In the genomic region with DNA sequence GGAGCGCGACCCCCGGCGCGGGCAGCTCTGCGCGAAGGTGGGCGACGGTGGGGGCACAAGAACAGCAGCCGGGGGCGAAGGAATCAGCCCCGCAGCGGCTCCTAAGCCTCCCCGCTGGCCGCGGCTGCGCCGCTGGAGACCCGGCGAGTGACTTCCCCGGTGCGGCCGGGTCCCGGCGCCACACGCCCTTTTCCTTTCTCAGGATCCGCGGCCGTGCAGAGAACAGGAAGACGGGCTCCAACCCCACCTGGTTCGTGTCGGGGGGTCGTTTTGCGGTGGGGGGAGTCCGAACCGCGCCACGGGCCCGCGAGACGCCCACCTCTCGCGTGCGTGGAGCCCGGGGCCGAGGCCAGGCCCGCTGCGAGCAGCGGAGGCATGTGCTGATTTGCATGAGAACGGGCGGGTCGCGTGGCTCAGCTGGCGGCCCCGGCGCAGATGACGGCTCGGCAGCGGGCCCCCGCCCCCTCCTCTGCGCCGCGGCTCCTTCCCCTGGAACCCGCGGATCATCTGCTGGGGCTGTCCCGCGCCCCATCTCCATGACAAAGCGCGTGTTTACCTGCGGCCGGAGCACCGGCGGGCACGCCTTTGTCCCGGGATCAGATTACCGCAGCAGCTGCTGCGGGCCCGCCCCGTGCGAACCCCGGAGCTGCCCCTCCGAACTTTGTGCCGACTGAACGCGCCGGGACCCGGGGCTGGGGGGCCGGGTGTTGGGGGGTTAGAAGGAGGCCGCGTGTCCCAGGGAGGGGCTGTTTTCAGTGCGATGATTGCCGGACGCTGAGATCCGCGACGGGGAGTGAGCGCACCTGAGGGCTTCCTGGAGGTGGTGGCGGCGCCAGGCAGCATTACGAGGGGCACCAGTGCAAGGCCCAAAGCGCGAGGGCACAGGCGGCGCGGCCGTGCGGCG, we compare ENCODE assay signal across 8 cellular contexts. TPM values are rescaled to one million over a fixed set of nuclear protein-coding genes. Genes with fewer than 3 reads are reported as not detected.
DNase-seq lines count a peak whose midpoint lies in the region; ATAC-seq and TF ChIP-seq lines count a peak whose summit lies in the region.

No MANE protein-coding gene starts in this region.

- peaks cover 39% of the 10 kb centered on the region for H3K4me1 ChIP-seq in CD8-positive, alpha-beta memory T cell (ENCODE audit: insufficient read depth, low read length)
- H3K4me1 ChIP-seq in muscle layer of duodenum (ENCODE audit: control insufficient read depth in 1 of 2, insufficient read depth in 2 of 2, low read length in 2 of 2) (peaks cover 13 to 44% of the 10 kb centered on the region in 2 donors), urinary bladder (ENCODE audit: insufficient read depth) (peaks cover 6% of the 10 kb centered on the region)

- peak; percentile 44 for ATAC-seq in GM19463 (IDR thresholded peaks at IDR 0.05; ENCODE audit: unreplicated experiment)
- peak; percentile 60 for ATAC-seq in effector memory CD8-positive, alpha-beta T cell (replicated peaks)

- CTCF ChIA-PET in CD8-positive, alpha-beta memory T cell (lab: Charles Lee): no interaction called here

- no peaks in the 10 kb centered on the region for H3K9me3 ChIP-seq in CD8-positive, alpha-beta memory T cell (ENCODE audit: low read length)
- no peaks in the 10 kb centered on the region for H3K9me3 ChIP-seq in muscle layer of duodenum (ENCODE audit: control insufficient read depth in 1 of 2, low read length in 2 of 2)

- H3K36me3 ChIP-seq in CD8-positive, alpha-beta memory T cell (ENCODE audit: insufficient read depth, low read length): no peaks in the 10 kb centered on the region
- H3K36me3 ChIP-seq in muscle layer of duodenum (ENCODE audit: control insufficient read depth in 1 of 2, insufficient read depth in 2 of 2, low read length in 2 of 2): no peaks in the 10 kb centered on the region
- H3K36me3 ChIP-seq in urinary bladder (ENCODE audit: insufficient read depth): no peaks in the 10 kb centered on the region

- H3K36me3 Mint-ChIP-seq in CD8-positive, alpha-beta memory T cell: peaks cover 0 to 3% (median 2%) of the 10 kb centered on the region in 3 donors
- H3K36me3 Mint-ChIP-seq in effector memory CD8-positive, alpha-beta T cell (ENCODE audit: insufficient read depth): peaks cover 4% of the 10 kb centered on the region

- no peaks in the 10 kb centered on the region for H3K9me3 Mint-ChIP-seq in CD8-positive, alpha-beta memory T cell
- no peaks in the 10 kb centered on the region for H3K9me3 Mint-ChIP-seq in effector memory CD8-positive, alpha-beta T cell

- DNase-seq in CD8-positive, alpha-beta memory T cell: peak in 1 of 5 donors; percentile 32
- peak in 1 of 2 experiments; percentile 13 for DNase-seq in HL-60 (ENCODE audit: low read depth in 1 of 2, low spot score in 1 of 2)
- no peak for DNase-seq in effector memory CD8-positive, alpha-beta T cell
- DNase-seq in AG08395 (ENCODE audit: low spot score): no peak

- H3K4me3 ChIP-seq in CD8-positive, alpha-beta memory T cell (ENCODE audit: low read length): peak overlapping the region; percentile 51
- peak overlapping the region; percentile 38 for H3K4me3 ChIP-seq in HL-60 (replicated peaks; ENCODE audit: insufficient read depth, low read length)
- H3K4me3 ChIP-seq in muscle layer of duodenum (ENCODE audit: low read depth in 1 of 2, low read length in 2 of 2): peak overlapping the region; percentile 37 to 72
- H3K4me3 ChIP-seq in urinary bladder (ENCODE audit: low read depth, low read length): peak overlapping the region; percentile 49

- H3K4me3 Mint-ChIP-seq in CD8-positive, alpha-beta memory T cell: peak overlapping the region; percentile 33 to 88 (median 73)
- H3K4me3 Mint-ChIP-seq in effector memory CD8-positive, alpha-beta T cell: peak overlapping the region; percentile 75 to 76

- no peak overlapping the region for H3K27ac ChIP-seq in CD8-positive, alpha-beta memory T cell (ENCODE audit: low read depth, low read length)
- H3K27ac ChIP-seq in HL-60 (replicated peaks) (no peak overlapping the region), VCaP (peak overlapping the region; percentile 16; the same call in 1 of the 2 replicates), muscle layer of duodenum (ENCODE audit: low read length) (no peak overlapping the region), urinary bladder (ENCODE audit: low read depth) (no peak overlapping the region)

- peaks cover 55% of the 10 kb centered on the region for H3K27me3 ChIP-seq in CD8-positive, alpha-beta memory T cell (ENCODE audit: insufficient read depth, low read length, poor library complexity, severe bottlenecking)
- peaks cover 71% of the 10 kb centered on the region for H3K27me3 ChIP-seq in HL-60 (ENCODE audit: insufficient read depth, poor library complexity, severe bottlenecking)
- H3K27me3 ChIP-seq in muscle layer of duodenum (ENCODE audit: low read depth, low read length): peaks cover 53% of the 10 kb centered on the region

- POLR2A ChIA-PET in CD8-positive, alpha-beta memory T cell (lab: Charles Lee): interaction anchor here (0.7 to 0.9 kb wide), 2 partner anchors 10 to 23 kb away, joined by 3 to 5 read pairs; a partner anchor contains a TSS

- no peak overlapping the region for H3K27ac Mint-ChIP-seq in CD8-positive, alpha-beta memory T cell
- H3K27ac Mint-ChIP-seq in effector memory CD8-positive, alpha-beta T cell: no peak overlapping the region

- TF ChIP-seq CTCF in HL-60 (IDR thresholded peaks at IDR 0.05; ENCODE audit: insufficient read depth, low read length): no peak
- no peak for TF ChIP-seq CTCF in VCaP (conservative IDR thresholded peaks at IDR 0.05)

- peaks cover 56 to 70% of the 10 kb centered on the region in 2 donors for H3K27me3 Mint-ChIP-seq in CD8-positive, alpha-beta memory T cell
- H3K27me3 Mint-ChIP-seq in effector memory CD8-positive, alpha-beta T cell: peaks cover 67 to 84% of the 10 kb centered on the region in 2 donors

- H3K4me1 Mint-ChIP-seq in CD8-positive, alpha-beta memory T cell: peaks cover 34 to 50% (median 35%) of the 10 kb centered on the region in 3 donors
- peaks cover 22 to 30% of the 10 kb centered on the region in 2 donors for H3K4me1 Mint-ChIP-seq in effector memory CD8-positive, alpha-beta T cell (ENCODE audit: low read depth in 2 of 2)

- under 1% methylated on average over 108 of the region's 108 CpGs for WGBS in urinary bladder

RNA-seq across cellular contexts. Expression of a gene that starts 4.9 kb away (rescaled TPM):
- total RNA-seq in CD8-positive, alpha-beta memory T cell: under 1 TPM; 0.79 to 0.86 TPM
- polyA plus RNA-seq in CD8-positive, alpha-beta memory T cell: 0.49 TPM
- 5.9 TPM for total RNA-seq in urinary bladder
- polyA plus RNA-seq in urinary bladder: 22.1 TPM

RNA-seq across cellular contexts. Expression of a gene that starts 10.8 kb away (rescaled TPM):
- 10 to 100 TPM; 19.1 to 20.9 TPM for total RNA-seq in CD8-positive, alpha-beta memory T cell
- polyA plus RNA-seq in CD8-positive, alpha-beta memory T cell: 29.8 TPM
- 30.3 TPM for total RNA-seq in urinary bladder
- 17.5 TPM for polyA plus RNA-seq in urinary bladder
